ENCODE assay signal across 18 cellular contexts in genomic region chr10:88949051-88949450, GRCh38. TPM values are rescaled to one million over a fixed set of nuclear protein-coding genes. Genes with fewer than 3 reads are reported as not detected.
A peak's percentile ranks its signal among the peaks of the same experiment; 100 is the strongest.
DNase-seq lines count a peak whose midpoint lies in the region; ATAC-seq and TF ChIP-seq lines count a peak whose summit lies in the region.
"Had no signal": no experiment of that assay in that cellular context is flagged by ENCODE, and none has a peak within 500 bp of the region (broad histone marks: within the 10 kb centered on the region; RNA-seq: fewer than 3 reads in every experiment).

No MANE protein-coding gene starts in this region.

- 30% methylated on average over 2 of the region's 2 CpGs; no CpG with 5 or more reads in 1 of the 2 donors for WGBS in gastroesophageal sphincter (ENCODE audit: low coverage in 1 of 2), 2 donors
- WGBS in upper lobe of left lung, 2 donors = 91 to 100% methylated on average over 2 of the region's 2 CpGs

- TF ChIP-seq POLR2A in gastroesophageal sphincter (IDR thresholded peaks at IDR 0.05) (no peak), upper lobe of left lung (IDR thresholded peaks at IDR 0.05) (no peak)

- H3K4me1 ChIP-seq in left ventricle myocardium inferior (peaks cover 33% of the 10 kb centered on the region), gastroesophageal sphincter (peaks cover 0 to 78% (median 24%) of the 10 kb centered on the region in 3 donors), rectal smooth muscle tissue (ENCODE audit: control insufficient read depth, insufficient read depth, low read length) (peaks cover 44% of the 10 kb centered on the region), upper lobe of left lung (no peaks in the 10 kb centered on the region)

- TF ChIP-seq CTCF in left ventricle myocardium inferior (IDR thresholded peaks at IDR 0.05; ENCODE audit: borderline replicate concordance) = no peak
- no peak for TF ChIP-seq CTCF in gastroesophageal sphincter (IDR thresholded peaks at IDR 0.05)
- TF ChIP-seq CTCF in upper lobe of left lung (IDR thresholded peaks at IDR 0.05) = no peak

- no peak overlapping the region for H3K9ac ChIP-seq in rectal smooth muscle tissue (ENCODE audit: low read length)

- peak overlapping the region; percentile 79 for H3K27ac ChIP-seq in left ventricle myocardium inferior (replicated peaks)
- H3K27ac ChIP-seq in gastroesophageal sphincter = peak overlapping the region; percentile 85 to 100 (median 91)
- peak overlapping the region; percentile 99 for H3K27ac ChIP-seq in rectal smooth muscle tissue (ENCODE audit: low read depth, low read length)
- H3K27ac ChIP-seq in upper lobe of left lung = no peak overlapping the region

- H3K27me3 ChIP-seq in left ventricle myocardium inferior (ENCODE audit: low read depth) (no peaks in the 10 kb centered on the region), gastroesophageal sphincter (no peaks in the 10 kb centered on the region), rectal smooth muscle tissue (ENCODE audit: control insufficient read depth, insufficient read depth, low read length) (no peaks in the 10 kb centered on the region), upper lobe of left lung (no peaks in the 10 kb centered on the region)

- TF ChIP-seq EP300 in gastroesophageal sphincter (IDR thresholded peaks at IDR 0.05) (no peak), upper lobe of left lung (IDR thresholded peaks at IDR 0.05) (no peak)

- intact Hi-C loops in left ventricle myocardium inferior (cut with micrococcal nuclease) = no loop called here
- intact Hi-C loops in left ventricle myocardium superior (cut with micrococcal nuclease) = no loop called here
- intact Hi-C loops in head of caudate nucleus (cut with DNase I) = no loop called here

- ATAC-seq in left ventricle myocardium superior (no peak), gastroesophageal sphincter (no peak), upper lobe of left lung (ENCODE audit: low FRiP score in 2 of 2) (no peak), GM21423 (IDR thresholded peaks at IDR 0.05; ENCODE audit: unreplicated experiment) (no peak)
- ATAC-seq: natural killer cell treated with Interleukin-12 subunit alpha and Interleukin-12 subunit beta and Interleukin-15 and Interleukin-18, amount 100 ng/mL, for 72 hours had no signal

- no peak for DNase-seq in left ventricle myocardium inferior
- no peak for DNase-seq in left ventricle myocardium superior
- DNase-seq in upper lobe of left lung = no peak
- DNase-seq in head of caudate nucleus = no peak
- DNase-seq in stimulated activated CD4-positive, alpha-beta T cell treated with anti-CD3 and anti-CD28 coated beads, Interleukin-4, amount 100 ng/mL, for 24 hours = no peak
- DNase-seq: activated CD4-positive, alpha-beta T cell treated with anti-CD3 and anti-CD28 coated beads for 4 hours; caudate nucleus; CD4-positive, CD25-positive, alpha-beta regulatory T cell; erythroblast; NCI-H1105 treated with DMSO at 0.1 percent for 48 hours; NCI-H2107; NCI-H510A treated with DMSO at 0.1 percent for 48 hours; stimulated activated CD4-positive, alpha-beta T cell treated with anti-CD3 and anti-CD28 coated beads, Interleukin-12 subunit alpha, Interleukin-12 subunit beta, amount 100 ng/mL, for 4 hours; trophoblast cell had no signal

- H3K36me3 ChIP-seq in left ventricle myocardium inferior (peaks cover 9% of the 10 kb centered on the region), gastroesophageal sphincter (peaks cover 12 to 47% of the 10 kb centered on the region in 2 donors), rectal smooth muscle tissue (ENCODE audit: control insufficient read depth, insufficient read depth, low read length) (peaks cover 9% of the 10 kb centered on the region), upper lobe of left lung (no peaks in the 10 kb centered on the region)

- H3K4me3 ChIP-seq in left ventricle myocardium inferior (peak overlapping the region; percentile 51), gastroesophageal sphincter (peak overlapping the region; percentile 56 to 100), rectal smooth muscle tissue (ENCODE audit: low read length) (peak overlapping the region; percentile 37), upper lobe of left lung (peak overlapping the region in 2 of 4 donors; percentile 1 to 33)

- H3K9me3 ChIP-seq in left ventricle myocardium inferior (replicated peaks) (no peaks in the 10 kb centered on the region), gastroesophageal sphincter (no peaks in the 10 kb centered on the region), upper lobe of left lung (no peaks in the 10 kb centered on the region)

RNA-seq across cellular contexts. Expression of gene ACTA2, which starts 3.5 kb away (rescaled TPM):
- total RNA-seq in left ventricle myocardium inferior (89.4 TPM), left ventricle myocardium superior (53.5 TPM), gastroesophageal sphincter (1,000 to 10,000 TPM; 5,887 to 9,086 (median 7,887) TPM), upper lobe of left lung (100 to 1,000 TPM in 5 of 6 donors, 10 to 100 TPM in 1; 94.3 to 328 (median 186) TPM)

RNA-seq across cellular contexts. Expression of gene FAS, which starts 41.5 kb away (rescaled TPM):
- total RNA-seq in left ventricle myocardium inferior (3.7 TPM), left ventricle myocardium superior (4.0 TPM), gastroesophageal sphincter (10 to 100 TPM; 15.0 to 27.5 (median 19.6) TPM), upper lobe of left lung (10 to 100 TPM; 30.1 to 80.3 (median 44.4) TPM)

Comparison
In these comparisons a context has a peak if more than half of its experiments do, and no peak if none do; other contexts are left out.
1. H3K27ac ChIP-seq: peak in left ventricle myocardium inferior (single experiment), gastroesophageal sphincter (4 of 4) and rectal smooth muscle tissue (single experiment); none in upper lobe of left lung (0 of 4).
2. RNA of gene ACTA2, which starts 3.5 kb away (total RNA-seq): 5,887 to 9,086 TPM in gastroesophageal sphincter; 94.3 to 328 TPM in upper lobe of left lung, 89.4 TPM in left ventricle myocardium inferior (single experiment) and 53.5 TPM in left ventricle myocardium superior (single experiment); every median in the first group is over 10 times any median in the second.